14 cellular contexts compared by ENCODE assay signal in genomic region chr6:156840606-156841005, GRCh38.
A peak's percentile ranks its signal among the peaks of the same experiment; 100 is the strongest.
DNase-seq lines count a peak whose midpoint lies in the region; ATAC-seq, FAIRE-seq and TF ChIP-seq lines count a peak whose summit lies in the region.
"Had no signal": no experiment of that assay in that cellular context is flagged by ENCODE, and none has a peak within 500 bp of the region (broad histone marks: within the 10 kb centered on the region; RNA-seq: fewer than 3 reads in every experiment).

No MANE protein-coding gene starts in this region.

- peaks cover 73% of the 10 kb centered on the region for H3K4me1 Mint-ChIP-seq in GM23338
- H3K4me1 Mint-ChIP-seq in naive thymus-derived CD4-positive, alpha-beta T cell, result peaks cover 47 to 92% (median 86%) of the 10 kb centered on the region in 7 donors

- WGBS in K562 (ENCODE audit: insufficient coverage, low coverage, missing lambda C conversion rate), result 32% methylated on average over 2 of the region's 2 CpGs

- H3K9me1 ChIP-seq in K562 (ENCODE audit: control insufficient read depth, insufficient read depth, low read length), result no peaks in the 10 kb centered on the region

- H3K27me3 ChIP-seq in BE2C, result no peaks in the 10 kb centered on the region
- no peaks in the 10 kb centered on the region for H3K27me3 ChIP-seq in GM23338 (ENCODE audit: insufficient read depth)
- no peaks in the 10 kb centered on the region for H3K27me3 ChIP-seq in K562 (ENCODE audit: control insufficient read depth in 2 of 2, insufficient read depth in 2 of 2, low read length in 2 of 2)
- H3K27me3 ChIP-seq in naive thymus-derived CD4-positive, alpha-beta T cell (ENCODE audit: control insufficient read depth in 2 of 2, insufficient read depth in 2 of 2, low read length in 2 of 2), result no peaks in the 10 kb centered on the region
- H3K27me3 ChIP-seq: ovary had no signal

- H3K9me3 ChIP-seq in BE2C (no peaks in the 10 kb centered on the region), K562 (replicated peaks; ENCODE audit: control insufficient read depth, insufficient read depth, low read depth, low read length) (no peaks in the 10 kb centered on the region)
- H3K9me3 ChIP-seq in naive thymus-derived CD4-positive, alpha-beta T cell (ENCODE audit: control insufficient read depth in 2 of 3, low read length in 3 of 3), result no peaks in the 10 kb centered on the region
- H3K9me3 ChIP-seq: ovary had no signal

- no peak overlapping the region for H3K4me2 ChIP-seq in GM23338
- peak overlapping the region; percentile 53 for H3K4me2 ChIP-seq in K562 (ENCODE audit: insufficient read depth, low read length)

- ATAC-seq in GM23338 (no peak; the same call in 2 of the 3 replicates), K562 (peak; percentile 63), GM21619 (IDR thresholded peaks at IDR 0.05; ENCODE audit: unreplicated experiment) (no peak)
- ATAC-seq in naive thymus-derived CD4-positive, alpha-beta T cell, result peak; percentile 38

- peak overlapping the region in 1 of 2 experiments; percentile 49; a peak in 1 of 4 replicates for H3K9ac ChIP-seq in K562 (ENCODE audit: insufficient read depth in 1 of 2, low read depth in 2 of 2, low read length in 2 of 2)

- peaks cover 100% of the 10 kb centered on the region for H3K79me2 ChIP-seq in GM23338 (replicated peaks; ENCODE audit: insufficient read depth)
- H3K79me2 ChIP-seq in K562 (ENCODE audit: control insufficient read depth, insufficient read depth, low read length), result peaks cover 73% of the 10 kb centered on the region

- TF ChIP-seq POLR2A in K562 (conservative IDR thresholded peaks at IDR 0.05), result no peak

- no peak overlapping the region for H3K4me3 Mint-ChIP-seq in GM23338
- H3K4me3 Mint-ChIP-seq in naive thymus-derived CD4-positive, alpha-beta T cell, result peak overlapping the region in 5 of 10 donors; percentile 8 to 55 (median 37)

- peaks cover 5% of the 10 kb centered on the region; the same call in 1 of the 2 replicates for H3K36me3 ChIP-seq in BE2C
- H3K36me3 ChIP-seq in GM23338 (ENCODE audit: insufficient read depth), result no peaks in the 10 kb centered on the region; the same call in 1 of the 2 replicates
- H3K36me3 ChIP-seq in K562 (ENCODE audit: control insufficient read depth, insufficient read depth, low read length), result peaks cover 4% of the 10 kb centered on the region; the same call in 1 of the 3 replicates
- no peaks in the 10 kb centered on the region for H3K36me3 ChIP-seq in naive thymus-derived CD4-positive, alpha-beta T cell (ENCODE audit: control insufficient read depth in 2 of 3, insufficient read depth in 3 of 3, low read length in 3 of 3)
- H3K36me3 ChIP-seq: ovary had no signal

- H3K9me3 Mint-ChIP-seq in GM23338, result no peaks in the 10 kb centered on the region
- no peaks in the 10 kb centered on the region for H3K9me3 Mint-ChIP-seq in naive thymus-derived CD4-positive, alpha-beta T cell
- H3K9me3 Mint-ChIP-seq: CD4-positive, alpha-beta memory T cell had no signal

- peak overlapping the region; percentile 25 for H3K27ac Mint-ChIP-seq in GM23338
- H3K27ac Mint-ChIP-seq in naive thymus-derived CD4-positive, alpha-beta T cell, result peak overlapping the region in 5 of 9 donors; percentile 1 to 19 (median 14)

- DNase-seq in BE2C, result no peak
- DNase-seq in GM23338 (ENCODE audit: low spot score), result no peak
- DNase-seq in K562 (ENCODE audit: extremely low read depth in 1 of 4, low spot score in 3 of 4), result no peak
- DNase-seq in naive thymus-derived CD4-positive, alpha-beta T cell, result no peak
- DNase-seq in DMS53 (lab: John Stamatoyannopoulos, UW), result no peak
- DNase-seq in GDM1 (lab: John Stamatoyannopoulos, UW), result no peak
- DNase-seq in effector CD8-positive, alpha-beta T cell (lab: John Stamatoyannopoulos, UW), result no peak
- DNase-seq: activated CD8-positive, alpha-beta memory T cell treated with anti-CD3 and anti-CD28 coated beads for 24 hours; CD4-positive, alpha-beta memory T cell; NCI-H1417 treated with DMSO at 0.1 percent for 48 hours; ovary; stimulated activated CD4-positive, alpha-beta T cell treated with anti-CD3 and anti-CD28 coated beads, Interleukin-4, amount 100 ng/mL, for 1 hour; T-helper 1 cell had no signal

- TF ChIP-seq CTCF in BE2C (IDR thresholded peaks at IDR 0.05; ENCODE audit: low read depth, low read length) (no peak), GM23338 (conservative IDR thresholded peaks at IDR 0.05; ENCODE audit: low read depth in 2 of 2) (no peak), K562 (IDR thresholded peaks at IDR 0.05 in 2 of 3, conservative IDR thresholded peaks at IDR 0.05 in 1 of 3; ENCODE audit: insufficient read depth in 2 of 3, low read depth in 1 of 3, low read length in 3 of 3) (no peak)

- TF ChIP-seq EP300 in K562 (IDR thresholded peaks at IDR 0.05; ENCODE audit: low read length), result no peak

- TF ChIP-seq RAD21 in K562 (CRISPR knock-in tag; conservative IDR thresholded peaks at IDR 0.05 in 1 of 2, IDR thresholded peaks at IDR 0.05 in 1 of 2), result no peak

- intact Hi-C loops in K562 (cut with micrococcal nuclease), result loop anchor here (1.0 kb wide), 1 partner anchor 24 kb away; no protein-coding TSS in a partner anchor
- intact Hi-C loops in naive thymus-derived CD4-positive, alpha-beta T cell (cut with micrococcal nuclease), result no loop called here

- peaks cover 31% of the 10 kb centered on the region for H3K4me1 ChIP-seq in BE2C
- peaks cover 52% of the 10 kb centered on the region for H3K4me1 ChIP-seq in GM23338 (ENCODE audit: insufficient read depth)
- peaks cover 15 to 28% of the 10 kb centered on the region in 2 experiments for H3K4me1 ChIP-seq in K562 (replicated peaks in 1 of 2; ENCODE audit: control insufficient read depth in 2 of 2, insufficient read depth in 2 of 2, low read length in 2 of 2)
- peaks cover 4 to 29% of the 10 kb centered on the region in 2 donors for H3K4me1 ChIP-seq in naive thymus-derived CD4-positive, alpha-beta T cell (ENCODE audit: control insufficient read depth in 2 of 2, insufficient read depth in 2 of 2, low read length in 2 of 2)

- in situ Hi-C loops in K562 (cut with MboI), result no loop called here

- H4K20me1 ChIP-seq in GM23338 (replicated peaks; ENCODE audit: insufficient read depth) (peaks cover 15% of the 10 kb centered on the region), K562 (replicated peaks; ENCODE audit: control insufficient read depth, insufficient read depth, low read length) (peaks cover 18% of the 10 kb centered on the region)

- CTCF ChIA-PET in K562 (lab: Yijun Ruan, JAX; ENCODE audit: low intra/inter-chr PET ratio), result no interaction called here
- CTCF ChIA-PET in naive thymus-derived CD4-positive, alpha-beta T cell (lab: Charles Lee), result no interaction called here

- no peaks in the 10 kb centered on the region for H3K9me2 ChIP-seq in GM23338 (ENCODE audit: insufficient read depth)

- H3K27ac ChIP-seq in GM23338 (ENCODE audit: low read depth), result peak overlapping the region; percentile 52; the same call in 1 of the 2 replicates
- peak overlapping the region; percentile 25; the same call in 2 of the 3 replicates for H3K27ac ChIP-seq in K562 (ENCODE audit: extremely low read depth, low read depth, low read length)
- no peak overlapping the region for H3K27ac ChIP-seq in naive thymus-derived CD4-positive, alpha-beta T cell (ENCODE audit: low read depth, low read length)

- H3K27me3 Mint-ChIP-seq in GM23338 (ENCODE audit: insufficient read depth, low read depth, poor library complexity), result peaks cover 8% of the 10 kb centered on the region
- H3K27me3 Mint-ChIP-seq in naive thymus-derived CD4-positive, alpha-beta T cell, result no peaks in the 10 kb centered on the region
- H3K27me3 Mint-ChIP-seq: CD4-positive, alpha-beta memory T cell had no signal

- BruUV-seq in K562 (replicated peaks; lab: Mats Ljungman, UMichigan), result no TSS peak

- FAIRE-seq in K562 (lab: Jason Lieb, UNC), result peak; percentile 6

- POLR2A ChIA-PET in K562 (lab: Yijun Ruan, JAX), result interaction anchor here (1.1 to 3.1 kb wide), 3 partner anchors 10 to 18 kb away, joined by 3 to 12 read pairs (median 7); no protein-coding TSS in a partner anchor
- POLR2A ChIA-PET in naive thymus-derived CD4-positive, alpha-beta T cell (lab: Charles Lee), result interaction anchor here (1.4 kb wide), 1 partner anchor 94 kb away, joined by 3 read pairs; no protein-coding TSS in a partner anchor

- H3K4me3 ChIP-seq in BE2C (ENCODE audit: low read depth, low read length), result peak overlapping the region; percentile 12; the same call in 1 of the 2 replicates
- no peak overlapping the region for H3K4me3 ChIP-seq in GM23338
- H3K4me3 ChIP-seq in K562, result no peak overlapping the region
- no peak overlapping the region for H3K4me3 ChIP-seq in naive thymus-derived CD4-positive, alpha-beta T cell (ENCODE audit: low read length)
- H3K4me3 ChIP-seq: ovary had no signal

- peaks cover 5% of the 10 kb centered on the region; the same call in 2 of the 3 replicates for H3K36me3 Mint-ChIP-seq in GM23338 (ENCODE audit: low read depth)
- peaks cover 4 to 23% (median 7%) of the 10 kb centered on the region in 5 donors for H3K36me3 Mint-ChIP-seq in naive thymus-derived CD4-positive, alpha-beta T cell

- H2AFZ ChIP-seq in GM23338, result no peak overlapping the region
- no peak overlapping the region for H2AFZ ChIP-seq in K562 (ENCODE audit: low read depth, low read length)

- H3F3A ChIP-seq in GM23338 (replicated peaks; ENCODE audit: low read depth), result no peaks in the 10 kb centered on the region

TF ChIP-seq in GM23338, 12 proteins besides CTCF, POLR2A, EP300 and RAD21 (continues in another document):
- no peak for TF ChIP-seq STAT1 (IDR thresholded peaks at IDR 0.05; ENCODE audit: unreplicated experiment)
- no peak for TF ChIP-seq EZH2phosphoT487 (IDR thresholded peaks at IDR 0.05; ENCODE audit: unreplicated experiment)
- TF ChIP-seq ZNF331 (CRISPR knock-in tag; IDR thresholded peaks at IDR 0.05; ENCODE audit: low read depth), result no peak
- no peak for TF ChIP-seq CREB1 (CRISPR knock-in tag; IDR thresholded peaks at IDR 0.05; ENCODE audit: low read depth)
- TF ChIP-seq POLR2AphosphoS5 (IDR thresholded peaks at IDR 0.05; ENCODE audit: low read depth), result no peak
- TF ChIP-seq NANOG (IDR thresholded peaks at IDR 0.05; ENCODE audit: borderline replicate concordance), result no peak
- TF ChIP-seq JUNB (IDR thresholded peaks at IDR 0.05; ENCODE audit: unreplicated experiment), result no peak

TF ChIP-seq in K562, 482 proteins besides CTCF, POLR2A, EP300 and RAD21 (continues in another document):
- TF ChIP-seq PREB (CRISPR knock-in tag; IDR thresholded peaks at IDR 0.05), result no peak

Comparison
In these comparisons a context has a peak if more than half of its experiments do, and no peak if none do; other contexts are left out.
1. ATAC-seq: peak in K562 (single experiment) and naive thymus-derived CD4-positive, alpha-beta T cell (single experiment); none in GM23338 (single experiment) and GM21619 (single experiment).